In the genomic region with DNA sequence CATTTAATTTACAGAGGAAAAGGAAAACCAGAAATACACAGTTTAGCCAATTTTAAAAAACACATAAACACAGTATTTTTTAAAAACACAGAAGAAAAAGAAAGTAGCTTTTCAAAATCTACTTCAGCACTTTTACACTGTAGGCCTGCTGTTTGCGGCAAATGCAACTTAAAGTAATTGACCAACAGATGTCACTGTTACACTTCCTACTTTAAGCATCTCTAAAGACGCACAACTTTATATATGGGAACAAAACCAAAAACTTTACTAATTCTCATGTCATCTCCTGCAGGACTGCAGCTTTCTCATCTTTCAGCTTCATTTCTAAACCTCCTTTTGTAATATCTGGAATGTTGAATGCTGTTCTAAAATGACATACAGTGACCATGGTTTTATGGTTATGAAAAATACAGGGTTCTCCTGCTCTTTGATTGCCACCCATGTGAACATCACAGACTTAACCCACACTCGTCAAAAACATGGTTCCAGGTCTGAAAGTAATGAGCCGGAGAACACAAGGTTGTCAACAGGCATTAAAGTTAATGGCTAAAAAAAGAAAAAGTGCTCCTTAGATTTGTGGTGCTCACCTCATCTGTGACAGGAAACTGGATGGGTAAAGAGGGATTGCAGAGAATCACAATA, we compare ENCODE assay signal across 8 cellular contexts.
A peak's percentile ranks its signal among the peaks of the same experiment; 100 is the strongest.
DNase-seq lines count a peak whose midpoint lies in the region; ATAC-seq, FAIRE-seq and TF ChIP-seq lines count a peak whose summit lies in the region.

No MANE protein-coding gene starts in this region.

- no peaks in the 10 kb centered on the region for H3K27me3 Mint-ChIP-seq in activated T-cell treated with anti-CD3 and anti-CD28 coated beads, Interleukin-2, amount 50 U/mL, for 24 hours

- no peak for ATAC-seq in HG03439 (IDR thresholded peaks at IDR 0.05; ENCODE audit: unreplicated experiment)
- no peak for ATAC-seq in HG03457 (IDR thresholded peaks at IDR 0.05; ENCODE audit: unreplicated experiment)

- H3K36me3 ChIP-seq in ascending aorta (no peaks in the 10 kb centered on the region), kidney (ENCODE audit: control insufficient read depth in 1 of 2, insufficient read depth in 2 of 2, low read length in 2 of 2) (no peaks in the 10 kb centered on the region)

- no peaks in the 10 kb centered on the region for H3K27me3 ChIP-seq in ascending aorta

- no peaks in the 10 kb centered on the region for H3K9me3 Mint-ChIP-seq in activated T-cell treated with anti-CD3 and anti-CD28 coated beads, Interleukin-2, amount 50 U/mL, for 24 hours

- intact Hi-C loops in ascending aorta (cut with DNase I) (loop anchor here (2.0 to 10.0 kb wide), 2 partner anchors 46 to 608 kb away; no protein-coding TSS in a partner anchor), kidney (cut with DNase I) (no loop called here)

- H3K4me3 ChIP-seq in ascending aorta (no peak overlapping the region), kidney (ENCODE audit: low read length in 2 of 2) (no peak overlapping the region)

- H3K4me1 Mint-ChIP-seq in activated T-cell treated with anti-CD3 and anti-CD28 coated beads, Interleukin-2, amount 50 U/mL, for 24 hours (ENCODE audit: low read depth), result peaks cover 41% of the 10 kb centered on the region

- H3K4me1 ChIP-seq in ascending aorta, result no peaks in the 10 kb centered on the region
- no peaks in the 10 kb centered on the region for H3K4me1 ChIP-seq in kidney (ENCODE audit: control insufficient read depth in 1 of 2, insufficient read depth in 1 of 2, low read depth in 1 of 2, low read length in 2 of 2)

- H3K9me3 ChIP-seq in ascending aorta (no peaks in the 10 kb centered on the region), kidney (ENCODE audit: control insufficient read depth in 1 of 2, low read length in 2 of 2) (no peaks in the 10 kb centered on the region)

- H3K4me3 Mint-ChIP-seq in activated T-cell treated with anti-CD3 and anti-CD28 coated beads, Interleukin-2, amount 50 U/mL, for 24 hours, result peak overlapping the region; percentile 32

- TF ChIP-seq CTCF in ascending aorta (IDR thresholded peaks at IDR 0.05), result peak in 2 of 3 experiments; percentile 29 to 53
- TF ChIP-seq CTCF in kidney (IDR thresholded peaks at IDR 0.05; ENCODE audit: borderline replicate concordance, extremely low read depth, insufficient read depth), result peak; percentile 56

- no peak overlapping the region for H3K27ac ChIP-seq in ascending aorta
- no peak overlapping the region for H3K27ac ChIP-seq in kidney (ENCODE audit: low read depth in 2 of 2, low read length in 2 of 2)

- H3K9ac ChIP-seq in kidney (ENCODE audit: low read length in 2 of 2), result no peak overlapping the region

- no peaks in the 10 kb centered on the region for H3K36me3 Mint-ChIP-seq in activated T-cell treated with anti-CD3 and anti-CD28 coated beads, Interleukin-2, amount 50 U/mL, for 24 hours (ENCODE audit: low read depth)

- FAIRE-seq in kidney (lab: Jason Lieb, UNC), result peak; percentile 89

- no peak for DNase-seq in activated T-cell treated with anti-CD3 and anti-CD28 coated beads, Interleukin-2, amount 50 U/mL, for 24 hours
- no peak for DNase-seq in activated T-cell treated with anti-CD3 and anti-CD28 coated beads, Interleukin-2, amount 50 U/mL, for 1 hour
- DNase-seq in NCI-H1105 treated with DMSO at 0.1 percent for 48 hours (lab: John Stamatoyannopoulos, UW), result peak; percentile 25
- no peak for DNase-seq in ascending aorta (ENCODE audit: low spot score in 2 of 2)
- no peak for DNase-seq in kidney
- DNase-seq in activated gamma-delta T cell (lab: John Stamatoyannopoulos, UW), result no peak

- peak overlapping the region; percentile 41 for H3K27ac Mint-ChIP-seq in activated T-cell treated with anti-CD3 and anti-CD28 coated beads, Interleukin-2, amount 50 U/mL, for 24 hours
